In genomic region chr21:45358261-45358670, GRCh38 we compare ENCODE assay signal across 22 cellular contexts. TPM values are rescaled to one million over a fixed set of nuclear protein-coding genes. Genes with fewer than 3 reads are reported as not detected.
DNase-seq lines count a peak whose midpoint lies in the region; ATAC-seq and TF ChIP-seq lines count a peak whose summit lies in the region.
"Had no signal": no experiment of that assay in that cellular context is flagged by ENCODE, and none has a peak within 500 bp of the region (broad histone marks: within the 10 kb centered on the region; RNA-seq: fewer than 3 reads in every experiment).

No MANE protein-coding gene starts in this region.

- no peak overlapping the region for H3K14ac ChIP-seq in IMR-90 (replicated peaks; ENCODE audit: low read depth, low read length)

- H3K4ac ChIP-seq in IMR-90 (ENCODE audit: low read depth, low read length): no peak overlapping the region

- H3K4me1 ChIP-seq in IMR-90 (ENCODE audit: control insufficient read depth, insufficient read depth, low read length) (peaks cover 6% of the 10 kb centered on the region), subcutaneous abdominal adipose tissue (ENCODE audit: control insufficient read depth in 5 of 5, insufficient read depth in 5 of 5, low read length in 5 of 5) (peaks cover 13 to 76% (median 45%) of the 10 kb centered on the region in 5 donors)

- H3K9ac ChIP-seq in IMR-90 (ENCODE audit: low read depth, low read length) (no peak overlapping the region), subcutaneous abdominal adipose tissue (ENCODE audit: low read length in 5 of 5) (peak overlapping the region in 1 of 5 donors; percentile 21)

- no peak overlapping the region for H4K91ac ChIP-seq in IMR-90 (ENCODE audit: insufficient read depth, low read depth, low read length)

- H4K5ac ChIP-seq in IMR-90 (ENCODE audit: low read depth, low read length): no peak overlapping the region

- dilution Hi-C loops in IMR-90 (cut with HindIII; ENCODE audit: low sequenced_read_pairs, unreplicated experiment): no loop called here

- TF ChIP-seq CTCF in IMR-90 (conservative IDR thresholded peaks at IDR 0.05; ENCODE audit: low read depth, low read length) (no peak), endothelial cell (IDR thresholded peaks at IDR 0.05; ENCODE audit: unreplicated experiment) (peak; percentile 11), nephron progenitor cell (IDR thresholded peaks at IDR 0.05) (no peak)

- H2AK5ac ChIP-seq in IMR-90 (ENCODE audit: low read depth, low read length): peak overlapping the region; percentile 74

- no peak overlapping the region for H2BK120ac ChIP-seq in IMR-90 (ENCODE audit: low read depth, low read length)

- no peak overlapping the region for H3K27ac Mint-ChIP-seq in endothelial cell (ENCODE audit: unreplicated experiment)
- H3K27ac Mint-ChIP-seq in nephron progenitor cell: peak overlapping the region; percentile 48
- H3K27ac Mint-ChIP-seq in T-helper 2 cell treated with Interferon-gamma antibody and Interleukin-4, amounts not matched to agents 5 μg/mL and 100 μg/mL, for 36 hours: no peak overlapping the region
- H3K27ac Mint-ChIP-seq: activated naive CD8-positive, alpha-beta T cell treated with anti-CD3 and anti-CD28 coated beads for 36 hours; activated T-helper 1 cell treated with anti-CD3 and anti-CD28 coated beads, Interleukin-12 subunit alpha, Interleukin-12 subunit beta, Interleukin-2, Interleukin-4 antibody, amounts not matched to agents 30 ng/mL and 10 ng/mL and 1 ng/mL, durations not matched to agents 14 hours and 24 hours and 36 hours; CD8-positive, alpha-beta memory T cell had no signal

- CTCF ChIA-PET in IMR-90 (lab: Yijun Ruan, JAX): no interaction called here

- H2AFZ ChIP-seq in IMR-90 (replicated peaks; ENCODE audit: low read length, poor library complexity): peak overlapping the region; percentile 58

- H3K27me3 Mint-ChIP-seq in endothelial cell (ENCODE audit: unreplicated experiment) (peaks cover 10% of the 10 kb centered on the region), nephron progenitor cell (ENCODE audit: low read depth, poor library complexity) (peaks cover 14% of the 10 kb centered on the region)
- peaks cover 30% of the 10 kb centered on the region for H3K27me3 Mint-ChIP-seq in T-helper 2 cell treated with Interferon-gamma antibody and Interleukin-4, amounts not matched to agents 5 μg/mL and 100 μg/mL, for 36 hours (ENCODE audit: low read depth)

- H3K36me3 Mint-ChIP-seq in endothelial cell (ENCODE audit: low read depth, unreplicated experiment): no peaks in the 10 kb centered on the region
- no peaks in the 10 kb centered on the region for H3K36me3 Mint-ChIP-seq in nephron progenitor cell (ENCODE audit: low read depth)
- H3K36me3 Mint-ChIP-seq in T-helper 2 cell treated with Interferon-gamma antibody and Interleukin-4, amounts not matched to agents 5 μg/mL and 100 μg/mL, for 36 hours (ENCODE audit: low read depth): no peaks in the 10 kb centered on the region
- H3K36me3 Mint-ChIP-seq: activated naive CD8-positive, alpha-beta T cell treated with anti-CD3 and anti-CD28 coated beads for 36 hours; CD8-positive, alpha-beta memory T cell had no signal

- no peak overlapping the region for H3K18ac ChIP-seq in IMR-90 (ENCODE audit: low read depth, low read length)

- no peak overlapping the region for H2BK5ac ChIP-seq in IMR-90 (ENCODE audit: low read depth, low read length, poor library complexity, severe bottlenecking)

- 0 out of 3 replicates have a peak overlapping the region, but pooled peaks have one; percentile 46 for H2BK15ac ChIP-seq in IMR-90 (ENCODE audit: low read depth, low read length)

- H4K8ac ChIP-seq in IMR-90 (ENCODE audit: low read depth in 2 of 2, low read length in 2 of 2): no peak overlapping the region

- H3K4me2 ChIP-seq in IMR-90 (ENCODE audit: low read depth, low read length): no peak overlapping the region

- peaks cover 14% of the 10 kb centered on the region for H3K9me1 ChIP-seq in IMR-90 (ENCODE audit: insufficient read depth, low read length)

- H4K20me1 ChIP-seq in IMR-90 (ENCODE audit: insufficient read depth, low read length): no peaks in the 10 kb centered on the region

- no peak for TF ChIP-seq RAD21 in IMR-90 (IDR thresholded peaks at IDR 0.05; ENCODE audit: low read length)

- POLR2A ChIA-PET in IMR-90 (lab: Charles Lee; ENCODE audit: unreplicated experiment): no interaction called here

- no peaks in the 10 kb centered on the region for H3K9me3 ChIP-seq in IMR-90 (ENCODE audit: control insufficient read depth, insufficient read depth, low read length)
- no peaks in the 10 kb centered on the region for H3K9me3 ChIP-seq in subcutaneous abdominal adipose tissue (ENCODE audit: control insufficient read depth in 5 of 5, low read length in 5 of 5)
- H3K9me3 ChIP-seq: left lung, thoracic aorta had no signal

- no peak overlapping the region for H3K4me3 ChIP-seq in IMR-90 (ENCODE audit: insufficient read depth, low read depth, low read length)
- H3K4me3 ChIP-seq in subcutaneous abdominal adipose tissue (ENCODE audit: low read depth in 1 of 5, low read length in 5 of 5): no peak overlapping the region
- H3K4me3 ChIP-seq: left lung, thoracic aorta had no signal

- intact Hi-C loops in IMR-90 (cut with micrococcal nuclease): no loop called here

- H3K9me3 Mint-ChIP-seq in endothelial cell (ENCODE audit: unreplicated experiment) (no peaks in the 10 kb centered on the region), nephron progenitor cell (no peaks in the 10 kb centered on the region)
- no peaks in the 10 kb centered on the region for H3K9me3 Mint-ChIP-seq in T-helper 2 cell treated with Interferon-gamma antibody and Interleukin-4, amounts not matched to agents 5 μg/mL and 100 μg/mL, for 36 hours
- H3K9me3 Mint-ChIP-seq: activated naive CD8-positive, alpha-beta T cell treated with anti-CD3 and anti-CD28 coated beads for 36 hours; activated T-helper 1 cell treated with anti-CD3 and anti-CD28 coated beads, Interleukin-12 subunit alpha, Interleukin-12 subunit beta, Interleukin-2, Interleukin-4 antibody, amounts not matched to agents 30 ng/mL and 10 ng/mL and 1 ng/mL, durations not matched to agents 14 hours and 24 hours and 36 hours; CD8-positive, alpha-beta memory T cell had no signal

- no peak for TF ChIP-seq POLR2A in IMR-90 (IDR thresholded peaks at IDR 0.05; ENCODE audit: low read depth, low read length)

- BruUV-seq in IMR-90 (replicated peaks; lab: Mats Ljungman, UMichigan): no TSS peak

- DNase-seq in IMR-90 (no peak), endothelial cell (ENCODE audit: low spot score) (no peak), nephron progenitor cell (no peak), NCI-H345 (lab: John Stamatoyannopoulos, UW) (no peak)
- no peak for DNase-seq in T-helper 2 cell treated with Interferon-gamma antibody and Interleukin-4, amounts not matched to agents 5 μg/mL and 100 μg/mL, for 36 hours (ENCODE audit: low spot score)
- DNase-seq in NK-92 treated with Interleukin-12 subunit alpha and Interleukin-12 subunit beta, amount 100 ng/mL, for 24 hours (lab: John Stamatoyannopoulos, UW): no peak
- DNase-seq: activated naive CD8-positive, alpha-beta T cell treated with anti-CD3 and anti-CD28 coated beads for 36 hours; CD8-positive, alpha-beta memory T cell; dermis blood vessel endothelial cell; DND-41; KG1; NCI-H2081; NCI-H524 treated with DMSO at 0.1 percent for 48 hours; SHP77 treated with DMSO at 0.1 percent for 48 hours; T-helper 2 cell had no signal

- H3K27me3 ChIP-seq in IMR-90 (ENCODE audit: control insufficient read depth, insufficient read depth, low read length) (no peaks in the 10 kb centered on the region), subcutaneous abdominal adipose tissue (ENCODE audit: control insufficient read depth in 5 of 5, insufficient read depth in 4 of 5, low read length in 5 of 5) (no peaks in the 10 kb centered on the region)

- 0 out of 4 replicates have a peak, but pooled peaks cover 0 to under 1% of the 10 kb centered on the region in 2 experiments for H3K79me1 ChIP-seq in IMR-90 (ENCODE audit: low read depth in 1 of 2, low read length in 2 of 2)

- H3K4me1 Mint-ChIP-seq in endothelial cell (ENCODE audit: unreplicated experiment) (peaks cover 5% of the 10 kb centered on the region), nephron progenitor cell (peaks cover 91% of the 10 kb centered on the region)
- H3K4me1 Mint-ChIP-seq in T-helper 2 cell treated with Interferon-gamma antibody and Interleukin-4, amounts not matched to agents 5 μg/mL and 100 μg/mL, for 36 hours (ENCODE audit: low read depth): no peaks in the 10 kb centered on the region

- H3K27ac ChIP-seq in IMR-90 (ENCODE audit: insufficient read depth, low read length) (no peak overlapping the region), subcutaneous abdominal adipose tissue (ENCODE audit: low read depth, low read length) (peak overlapping the region; percentile 85)
- H3K27ac ChIP-seq: HL-60, left lung had no signal

- WGBS in IMR-90 (ENCODE audit: extremely low coverage in 2 of 2, insufficient read length in 1 of 2), 2 experiments: 92% methylated on average over 4 of the region's 15 CpGs; no CpG with 5 or more reads in 1 of the 2 experiments

- H3K4me3 Mint-ChIP-seq in endothelial cell (ENCODE audit: unreplicated experiment) (no peak overlapping the region), nephron progenitor cell (no peak overlapping the region)
- no peak overlapping the region for H3K4me3 Mint-ChIP-seq in T-helper 2 cell treated with Interferon-gamma antibody and Interleukin-4, amounts not matched to agents 5 μg/mL and 100 μg/mL, for 36 hours
- H3K4me3 Mint-ChIP-seq: activated naive CD8-positive, alpha-beta T cell treated with anti-CD3 and anti-CD28 coated beads for 36 hours; activated T-helper 1 cell treated with anti-CD3 and anti-CD28 coated beads, Interleukin-12 subunit alpha, Interleukin-12 subunit beta, Interleukin-2, Interleukin-4 antibody, amounts not matched to agents 30 ng/mL and 10 ng/mL and 1 ng/mL, durations not matched to agents 14 hours and 24 hours and 36 hours; CD8-positive, alpha-beta memory T cell had no signal

- H2AK9ac ChIP-seq in IMR-90 (replicated peaks; ENCODE audit: low read depth, low read length, poor library complexity): no peak overlapping the region

- no peaks in the 10 kb centered on the region for H3K36me3 ChIP-seq in IMR-90 (ENCODE audit: control insufficient read depth, insufficient read depth, low read length)
- no peaks in the 10 kb centered on the region for H3K36me3 ChIP-seq in subcutaneous abdominal adipose tissue (ENCODE audit: control insufficient read depth in 5 of 5, insufficient read depth in 5 of 5, low read length in 5 of 5)
- H3K36me3 ChIP-seq: left lung, thoracic aorta had no signal

- in situ Hi-C loops in IMR-90 (cut with MboI; ENCODE audit: low sequenced_read_pairs): no loop called here

- no peak overlapping the region for H2BK20ac ChIP-seq in IMR-90 (ENCODE audit: low read depth, low read length)

- ATAC-seq in IMR-90 (ENCODE audit: low read depth) (no peak), HG03571 (IDR thresholded peaks at IDR 0.05; ENCODE audit: unreplicated experiment) (no peak)
- ATAC-seq: activated CD4-positive, CD25-positive, alpha-beta regulatory T cell treated with anti-CD3 and anti-CD28 coated beads, Interleukin-2, amount 50 U/mL, for 24 hours had no signal

- no peak overlapping the region for H3K23ac ChIP-seq in IMR-90 (ENCODE audit: low read depth, low read length)

- H3K56ac ChIP-seq in IMR-90 (ENCODE audit: extremely low read depth, insufficient read depth, low read length): no peak overlapping the region

RNA-seq across cellular contexts. Expression of gene COL18A1, which starts 46.7 kb away (rescaled TPM):
- total RNA-seq in IMR-90 (2012; rRNA removed): 4.3 and 6.7 TPM in 2 replicates
- polyA plus RNA-seq in IMR-90 (2012; rRNA removed): 46.7 and 52.6 TPM in 2 replicates
- 66.0 and 124 TPM in 2 replicates for polyA plus RNA-seq in IMR-90 (2012; cell fraction: cytosol; rRNA removed)
- polyA plus RNA-seq in IMR-90 (2012; cell fraction: nucleus; rRNA removed; ENCODE audit: low replicate concordance): 136 and 394 TPM in 2 replicates
- 61.1 TPM for total RNA-seq in endothelial cell (ENCODE audit: unreplicated experiment)
